In the genomic region with DNA sequence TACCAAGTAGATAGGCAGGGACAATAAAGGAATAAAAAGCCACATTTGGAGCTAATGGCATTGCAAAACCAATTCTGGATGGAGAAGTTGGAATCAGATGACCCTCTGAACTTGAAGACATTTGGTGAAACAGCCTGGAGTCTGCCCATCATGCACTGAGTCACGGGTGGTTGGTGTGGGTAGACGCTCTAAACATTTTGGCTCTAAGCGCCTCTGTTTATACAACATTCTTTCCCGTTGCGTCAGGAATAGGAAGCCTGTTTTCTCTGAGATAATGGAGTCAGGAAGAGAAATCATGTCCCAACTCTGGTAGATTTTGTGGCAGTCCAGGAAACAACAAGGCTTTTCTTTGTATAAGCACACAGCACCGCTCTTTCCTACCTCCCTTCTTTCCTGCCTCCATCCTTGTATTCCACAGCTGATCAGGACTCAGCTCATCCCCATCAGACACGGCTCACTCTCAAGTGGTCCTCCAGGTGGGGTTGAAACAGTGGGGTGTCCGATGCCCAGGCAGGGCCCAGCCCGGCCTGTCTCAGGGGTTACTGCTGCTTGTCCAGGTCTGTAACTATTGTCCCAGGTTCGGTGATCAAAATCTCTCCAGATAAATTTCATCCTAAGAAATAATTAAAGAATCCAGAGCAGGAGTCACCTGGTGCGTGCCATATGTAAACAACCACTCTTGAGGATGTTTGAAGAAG, we compare ENCODE assay signal across 1 cellular context.
A peak's percentile ranks its signal among the peaks of the same experiment; 100 is the strongest.
TF ChIP-seq lines count a peak whose summit lies in the region.

No MANE protein-coding gene starts in this region.

TF ChIP-seq in liver, 16 proteins besides CTCF, POLR2A, EP300 and RAD21 (continued from another document):
- TF ChIP-seq, protein P1, sequence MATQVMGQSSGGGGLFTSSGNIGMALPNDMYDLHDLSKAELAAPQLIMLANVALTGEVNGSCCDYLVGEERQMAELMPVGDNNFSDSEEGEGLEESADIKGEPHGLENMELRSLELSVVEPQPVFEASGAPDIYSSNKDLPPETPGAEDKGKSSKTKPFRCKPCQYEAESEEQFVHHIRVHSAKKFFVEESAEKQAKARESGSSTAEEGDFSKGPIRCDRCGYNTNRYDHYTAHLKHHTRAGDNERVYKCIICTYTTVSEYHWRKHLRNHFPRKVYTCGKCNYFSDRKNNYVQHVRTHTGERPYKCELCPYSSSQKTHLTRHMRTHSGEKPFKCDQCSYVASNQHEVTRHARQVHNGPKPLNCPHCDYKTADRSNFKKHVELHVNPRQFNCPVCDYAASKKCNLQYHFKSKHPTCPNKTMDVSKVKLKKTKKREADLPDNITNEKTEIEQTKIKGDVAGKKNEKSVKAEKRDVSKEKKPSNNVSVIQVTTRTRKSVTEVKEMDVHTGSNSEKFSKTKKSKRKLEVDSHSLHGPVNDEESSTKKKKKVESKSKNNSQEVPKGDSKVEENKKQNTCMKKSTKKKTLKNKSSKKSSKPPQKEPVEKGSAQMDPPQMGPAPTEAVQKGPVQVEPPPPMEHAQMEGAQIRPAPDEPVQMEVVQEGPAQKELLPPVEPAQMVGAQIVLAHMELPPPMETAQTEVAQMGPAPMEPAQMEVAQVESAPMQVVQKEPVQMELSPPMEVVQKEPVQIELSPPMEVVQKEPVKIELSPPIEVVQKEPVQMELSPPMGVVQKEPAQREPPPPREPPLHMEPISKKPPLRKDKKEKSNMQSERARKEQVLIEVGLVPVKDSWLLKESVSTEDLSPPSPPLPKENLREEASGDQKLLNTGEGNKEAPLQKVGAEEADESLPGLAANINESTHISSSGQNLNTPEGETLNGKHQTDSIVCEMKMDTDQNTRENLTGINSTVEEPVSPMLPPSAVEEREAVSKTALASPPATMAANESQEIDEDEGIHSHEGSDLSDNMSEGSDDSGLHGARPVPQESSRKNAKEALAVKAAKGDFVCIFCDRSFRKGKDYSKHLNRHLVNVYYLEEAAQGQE (IDR thresholded peaks at IDR 0.05): no peak
- TF ChIP-seq JUND (IDR thresholded peaks at IDR 0.05) (peak in 1 of 2 donors; percentile 56), TAF1 (conservative IDR thresholded peaks at IDR 0.05) (no peak)
TF ChIP-seq in liver: peak in this region for 4.
